ENCODE assay signal across 8 cellular contexts in the genomic region with DNA sequence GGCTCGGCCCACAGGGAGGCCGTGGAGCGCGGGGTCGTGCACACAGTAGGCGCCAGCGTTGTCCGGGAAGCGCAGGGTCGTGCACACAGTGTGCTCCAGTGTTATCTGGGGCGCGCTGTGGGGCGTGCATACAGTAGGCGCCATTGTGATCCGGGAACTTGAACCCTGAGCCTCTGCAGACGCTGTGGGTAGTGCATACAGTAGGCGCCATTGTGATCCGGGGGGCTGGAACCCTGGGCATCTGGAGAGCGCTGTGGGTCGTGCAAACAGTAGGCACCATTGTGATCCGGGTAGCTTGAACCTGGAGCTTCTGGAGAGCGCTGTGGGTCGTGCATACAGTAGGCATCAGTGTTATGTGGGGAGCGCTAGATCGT. TPM values are rescaled to one million over a fixed set of nuclear protein-coding genes. Genes with fewer than 3 reads are reported as not detected.
A peak's percentile ranks its signal among the peaks of the same experiment; 100 is the strongest.
DNase-seq lines count a peak whose midpoint lies in the region; ATAC-seq and TF ChIP-seq lines count a peak whose summit lies in the region.

No MANE protein-coding gene starts in this region.

- H2AFZ ChIP-seq in GM23338: peak overlapping the region; percentile 93

- H3K27ac Mint-ChIP-seq in GM23338: peak overlapping the region; percentile 88
- peak overlapping the region; percentile 87 for H3K27ac Mint-ChIP-seq in activated CD8-positive, alpha-beta T cell treated with anti-CD3 and anti-CD28 coated beads for 36 hours

- H3K4me1 ChIP-seq in GM23338 (ENCODE audit: insufficient read depth) (peaks cover 8% of the 10 kb centered on the region), right atrium auricular region (peaks cover 0 to 34% of the 10 kb centered on the region in 2 donors), skeletal muscle tissue (ENCODE audit: control insufficient read depth in 3 of 3, insufficient read depth in 3 of 3, low read length in 3 of 3) (peaks cover 15 to 21% (median 21%) of the 10 kb centered on the region in 3 donors)

- H3K36me3 ChIP-seq in GM23338 (ENCODE audit: insufficient read depth) (no peaks in the 10 kb centered on the region), right atrium auricular region (no peaks in the 10 kb centered on the region), skeletal muscle tissue (ENCODE audit: control insufficient read depth in 3 of 3, insufficient read depth in 3 of 3, low read length in 3 of 3) (peaks cover 0 to 2% (median 0%) of the 10 kb centered on the region in 3 donors)

- H3K4me3 Mint-ChIP-seq in GM23338: peak overlapping the region; percentile 86
- peak overlapping the region; percentile 87 for H3K4me3 Mint-ChIP-seq in activated CD8-positive, alpha-beta T cell treated with anti-CD3 and anti-CD28 coated beads for 36 hours

- DNase-seq in GM23338 (ENCODE audit: low spot score) (no peak), right atrium auricular region (ENCODE audit: low spot score) (no peak), NCI-H2081 treated with DMSO at 0.1 percent for 48 hours (lab: John Stamatoyannopoulos, UW) (no peak), NCI-H345 (lab: John Stamatoyannopoulos, UW) (no peak)
- DNase-seq in activated CD8-positive, alpha-beta T cell treated with anti-CD3 and anti-CD28 coated beads for 36 hours: no peak
- DNase-seq in stimulated activated CD4-positive, alpha-beta T cell treated with anti-CD3 and anti-CD28 coated beads, Interleukin-15, amount 100 ng/mL, for 24 hours: no peak
- DNase-seq in activated CD4-positive, CD25-positive, alpha-beta regulatory T cell (lab: John Stamatoyannopoulos, UW): no peak

- H3K4me3 ChIP-seq in GM23338: peak overlapping the region; percentile 73
- H3K4me3 ChIP-seq in right atrium auricular region: peak overlapping the region; percentile 63 to 90
- H3K4me3 ChIP-seq in skeletal muscle tissue (ENCODE audit: low read length in 3 of 3): peak overlapping the region; percentile 82 to 89 (median 87)

- peaks cover 11% of the 10 kb centered on the region for H3K36me3 Mint-ChIP-seq in GM23338 (ENCODE audit: low read depth)
- peaks cover 13% of the 10 kb centered on the region for H3K36me3 Mint-ChIP-seq in activated CD8-positive, alpha-beta T cell treated with anti-CD3 and anti-CD28 coated beads for 36 hours (ENCODE audit: low read depth)

- peaks cover 8% of the 10 kb centered on the region for H3K27me3 Mint-ChIP-seq in GM23338 (ENCODE audit: insufficient read depth, low read depth, poor library complexity)
- no peaks in the 10 kb centered on the region for H3K27me3 Mint-ChIP-seq in activated CD8-positive, alpha-beta T cell treated with anti-CD3 and anti-CD28 coated beads for 36 hours

- intact Hi-C loops in activated CD8-positive, alpha-beta T cell treated with anti-CD3 and anti-CD28 coated beads for 36 hours (cut with micrococcal nuclease): no loop called here

- CTCF ChIA-PET in activated CD8-positive, alpha-beta T cell treated with anti-CD3 and anti-CD28 coated beads for 36 hours (lab: Charles Lee): no interaction called here

- POLR2A ChIA-PET in activated CD8-positive, alpha-beta T cell treated with anti-CD3 and anti-CD28 coated beads for 36 hours (lab: Charles Lee): interaction anchor here (1.2 to 2.6 kb wide), 2 partner anchors 10 to 37 kb away, joined by 6 read pairs; no protein-coding TSS in a partner anchor

- H3K27me3 ChIP-seq in GM23338 (ENCODE audit: insufficient read depth) (no peaks in the 10 kb centered on the region), right atrium auricular region (no peaks in the 10 kb centered on the region), skeletal muscle tissue (ENCODE audit: control insufficient read depth in 3 of 3, insufficient read depth in 3 of 3, low read length in 3 of 3) (no peaks in the 10 kb centered on the region)

- ATAC-seq in GM23338: no peak; the same call in 2 of the 3 replicates
- ATAC-seq in activated CD8-positive, alpha-beta T cell treated with anti-CD3 and anti-CD28 coated beads for 36 hours: no peak

- no peaks in the 10 kb centered on the region for H4K20me1 ChIP-seq in GM23338 (replicated peaks; ENCODE audit: insufficient read depth)

- H3K4me2 ChIP-seq in GM23338: peak overlapping the region; percentile 87

- no peaks in the 10 kb centered on the region for H3K9me2 ChIP-seq in GM23338 (ENCODE audit: insufficient read depth)

- no peaks in the 10 kb centered on the region; the same call in 2 of the 3 replicates for H3K9me3 Mint-ChIP-seq in GM23338
- no peaks in the 10 kb centered on the region for H3K9me3 Mint-ChIP-seq in activated CD8-positive, alpha-beta T cell treated with anti-CD3 and anti-CD28 coated beads for 36 hours

- H3K9me3 ChIP-seq in right atrium auricular region (no peaks in the 10 kb centered on the region), skeletal muscle tissue (ENCODE audit: control insufficient read depth in 3 of 3, low read length in 3 of 3) (no peaks in the 10 kb centered on the region)

- peak overlapping the region; percentile 73 to 96 (median 90) for H3K9ac ChIP-seq in skeletal muscle tissue (ENCODE audit: low read depth in 1 of 3, low read length in 3 of 3)

- no peak for TF ChIP-seq CTCF in GM23338 (conservative IDR thresholded peaks at IDR 0.05; ENCODE audit: low read depth in 2 of 2)
- no peak for TF ChIP-seq CTCF in activated CD8-positive, alpha-beta T cell treated with anti-CD3 and anti-CD28 coated beads for 36 hours (IDR thresholded peaks at IDR 0.05)
- no peak for TF ChIP-seq CTCF in right atrium auricular region (IDR thresholded peaks at IDR 0.05)

- peaks cover 75% of the 10 kb centered on the region for H3K79me2 ChIP-seq in GM23338 (replicated peaks; ENCODE audit: insufficient read depth)

- peaks cover 30% of the 10 kb centered on the region for H3K4me1 Mint-ChIP-seq in GM23338
- peaks cover 50% of the 10 kb centered on the region for H3K4me1 Mint-ChIP-seq in activated CD8-positive, alpha-beta T cell treated with anti-CD3 and anti-CD28 coated beads for 36 hours (ENCODE audit: low read depth)

- H3K27ac ChIP-seq in GM23338 (ENCODE audit: low read depth) (0 out of 2 replicates have a peak overlapping the region, but pooled peaks have one; percentile 55), right atrium auricular region (peak overlapping the region; percentile 78 to 94), skeletal muscle tissue (ENCODE audit: low read depth, low read length) (peak overlapping the region; percentile 42)

- peaks cover 8% of the 10 kb centered on the region; the same call in 1 of the 2 replicates for H3F3A ChIP-seq in GM23338 (replicated peaks; ENCODE audit: low read depth)

TF ChIP-seq in GM23338, 12 proteins besides CTCF, POLR2A, EP300 and RAD21:
- TF ChIP-seq, protein P1, sequence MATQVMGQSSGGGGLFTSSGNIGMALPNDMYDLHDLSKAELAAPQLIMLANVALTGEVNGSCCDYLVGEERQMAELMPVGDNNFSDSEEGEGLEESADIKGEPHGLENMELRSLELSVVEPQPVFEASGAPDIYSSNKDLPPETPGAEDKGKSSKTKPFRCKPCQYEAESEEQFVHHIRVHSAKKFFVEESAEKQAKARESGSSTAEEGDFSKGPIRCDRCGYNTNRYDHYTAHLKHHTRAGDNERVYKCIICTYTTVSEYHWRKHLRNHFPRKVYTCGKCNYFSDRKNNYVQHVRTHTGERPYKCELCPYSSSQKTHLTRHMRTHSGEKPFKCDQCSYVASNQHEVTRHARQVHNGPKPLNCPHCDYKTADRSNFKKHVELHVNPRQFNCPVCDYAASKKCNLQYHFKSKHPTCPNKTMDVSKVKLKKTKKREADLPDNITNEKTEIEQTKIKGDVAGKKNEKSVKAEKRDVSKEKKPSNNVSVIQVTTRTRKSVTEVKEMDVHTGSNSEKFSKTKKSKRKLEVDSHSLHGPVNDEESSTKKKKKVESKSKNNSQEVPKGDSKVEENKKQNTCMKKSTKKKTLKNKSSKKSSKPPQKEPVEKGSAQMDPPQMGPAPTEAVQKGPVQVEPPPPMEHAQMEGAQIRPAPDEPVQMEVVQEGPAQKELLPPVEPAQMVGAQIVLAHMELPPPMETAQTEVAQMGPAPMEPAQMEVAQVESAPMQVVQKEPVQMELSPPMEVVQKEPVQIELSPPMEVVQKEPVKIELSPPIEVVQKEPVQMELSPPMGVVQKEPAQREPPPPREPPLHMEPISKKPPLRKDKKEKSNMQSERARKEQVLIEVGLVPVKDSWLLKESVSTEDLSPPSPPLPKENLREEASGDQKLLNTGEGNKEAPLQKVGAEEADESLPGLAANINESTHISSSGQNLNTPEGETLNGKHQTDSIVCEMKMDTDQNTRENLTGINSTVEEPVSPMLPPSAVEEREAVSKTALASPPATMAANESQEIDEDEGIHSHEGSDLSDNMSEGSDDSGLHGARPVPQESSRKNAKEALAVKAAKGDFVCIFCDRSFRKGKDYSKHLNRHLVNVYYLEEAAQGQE (IDR thresholded peaks at IDR 0.05; ENCODE audit: unreplicated experiment): no peak
- TF ChIP-seq NANOG (IDR thresholded peaks at IDR 0.05; ENCODE audit: borderline replicate concordance) (no peak), POLR2AphosphoS5 (IDR thresholded peaks at IDR 0.05; ENCODE audit: low read depth) (no peak; the same call in 1 of the 2 replicates), ZNF114 (CRISPR knock-in tag; IDR thresholded peaks at IDR 0.05) (no peak)

RNA-seq across cellular contexts. Expression of gene ZNF236, which starts 0.8 kb away (rescaled TPM):
- total RNA-seq in GM23338 (2014; rRNA removed; shearing (Covaris generic)): 10.1 and 16.3 TPM in 2 replicates
- polyA plus RNA-seq in GM23338 (2016; fragmentation: Nextera tagmentation; extraction: Ambion mirVana): 6.4 and 8.9 TPM in 2 replicates
- 10 to 100 TPM; 12.7 to 15.2 TPM for total RNA-seq in activated CD8-positive, alpha-beta T cell treated with anti-CD3 and anti-CD28 coated beads for 36 hours
- total RNA-seq in right atrium auricular region: 10 to 100 TPM; 11.0 to 12.7 TPM
- total RNA-seq in skeletal muscle tissue: 17.2 TPM
